Comparison of ENCODE assay signal across 21 cellular contexts in genomic region chr2:160908157-160908556, GRCh38.
DNase-seq lines count a peak whose midpoint lies in the region; TF ChIP-seq lines count a peak whose summit lies in the region.
"Had no signal": no experiment of that assay in that cellular context is flagged by ENCODE, and none has a peak within 500 bp of the region (broad histone marks: within the 10 kb centered on the region; RNA-seq: fewer than 3 reads in every experiment).

No MANE protein-coding gene starts in this region.

- BruUV-seq in mammary epithelial cell (replicated peaks; lab: Mats Ljungman, UMichigan): no TSS peak

- no peak overlapping the region for H3K4me3 Mint-ChIP-seq in nephron
- H3K4me3 Mint-ChIP-seq: CD14-positive monocyte; CD4-positive, alpha-beta T cell; CD8-positive, alpha-beta memory T cell; GM23338; H9 had no signal

- H3K27me3 ChIP-seq in mammary epithelial cell (ENCODE audit: insufficient read depth, low read length) (no peaks in the 10 kb centered on the region), breast epithelium (no peaks in the 10 kb centered on the region)
- H3K27me3 ChIP-seq: BE2C; BLaER1 treated with 17β-estradiol and CSF1 and Interleukin-3, amounts not matched to agents 10 nM and 100 nM had no signal

- no peaks in the 10 kb centered on the region for H3K79me2 ChIP-seq in mammary epithelial cell (ENCODE audit: insufficient read depth, low read length)

- H3K27me3 Mint-ChIP-seq in nephron (ENCODE audit: low read depth): no peaks in the 10 kb centered on the region
- H3K27me3 Mint-ChIP-seq: CD4-positive, alpha-beta T cell had no signal

- H2AFZ ChIP-seq in mammary epithelial cell (ENCODE audit: low read depth, low read length): no peak overlapping the region
- H2AFZ ChIP-seq: GM23338 had no signal

- H3K9me3 Mint-ChIP-seq in nephron: no peaks in the 10 kb centered on the region
- H3K9me3 Mint-ChIP-seq: CD14-positive monocyte; CD4-positive, alpha-beta T cell; CD8-positive, alpha-beta memory T cell; GM23338; H9 had no signal

- H3K27ac ChIP-seq in mammary epithelial cell (ENCODE audit: insufficient read depth, low read depth, low read length) (no peak overlapping the region), breast epithelium (no peak overlapping the region)
- H3K27ac ChIP-seq: 22Rv1; BLaER1 treated with 17β-estradiol and CSF1 and Interleukin-3, amounts not matched to agents 10 nM and 100 nM had no signal

- H3K36me3 Mint-ChIP-seq in nephron (ENCODE audit: low read depth): no peaks in the 10 kb centered on the region
- H3K36me3 Mint-ChIP-seq: CD14-positive monocyte had no signal

- H3K4me3 ChIP-seq in mammary epithelial cell (replicated peaks in 1 of 3; ENCODE audit: insufficient read depth in 1 of 3, low read depth in 2 of 3, low read length in 3 of 3) (no peak overlapping the region), breast epithelium (no peak overlapping the region), epithelial cell of esophagus (ENCODE audit: low read length) (no peak overlapping the region)
- H3K4me3 ChIP-seq: BLaER1 treated with 17β-estradiol and CSF1 and Interleukin-3, amounts not matched to agents 10 nM and 100 nM; GM23338 had no signal

- 0% methylated on average over 1 of the region's 1 CpG for WGBS in mammary epithelial cell (ENCODE audit: low coverage, missing lambda C conversion rate)

- peaks cover 65% of the 10 kb centered on the region for H3K4me1 Mint-ChIP-seq in nephron
- H3K4me1 Mint-ChIP-seq: CD14-positive monocyte; CD8-positive, alpha-beta memory T cell had no signal

- in situ Hi-C loops in mammary epithelial cell (cut with MboI; ENCODE audit: low sequenced_read_pairs in 2 of 2): no loop called here

- H3K9ac ChIP-seq in mammary epithelial cell (ENCODE audit: insufficient read depth, low read length): no peak overlapping the region
- H3K9ac ChIP-seq: BLaER1 treated with 17β-estradiol and CSF1 and Interleukin-3, amounts not matched to agents 10 nM and 100 nM had no signal

- no peak for TF ChIP-seq POLR2A in breast epithelium (IDR thresholded peaks at IDR 0.05)

- CTCF ChIA-PET in mammary epithelial cell (lab: Charles Lee; ENCODE audit: low non-redundant PET): no interaction called here

- no peaks in the 10 kb centered on the region for H3K9me3 ChIP-seq in mammary epithelial cell (replicated peaks; ENCODE audit: insufficient read depth, low read length)
- H3K9me3 ChIP-seq in breast epithelium: no peaks in the 10 kb centered on the region
- H3K9me3 ChIP-seq: BE2C; BLaER1 treated with 17β-estradiol and CSF1 and Interleukin-3, amounts not matched to agents 10 nM and 100 nM had no signal

- peaks cover 3% of the 10 kb centered on the region for H3K4me1 ChIP-seq in mammary epithelial cell (ENCODE audit: insufficient read depth, low read length)
- H3K4me1 ChIP-seq in breast epithelium: no peaks in the 10 kb centered on the region
- H3K4me1 ChIP-seq: BE2C; BLaER1 treated with 17β-estradiol and CSF1 and Interleukin-3, amounts not matched to agents 10 nM and 100 nM had no signal

- DNase-seq in mammary epithelial cell (peak; percentile 11), breast epithelium (ENCODE audit: low spot score in 2 of 2) (no peak), epithelial cell of esophagus (ENCODE audit: low read depth) (peak; percentile 41), NCI-H526 (lab: John Stamatoyannopoulos, UW) (no peak), NCI-H524 (lab: John Stamatoyannopoulos, UW) (no peak), hypothalamus (lab: John Stamatoyannopoulos, UW) (no peak)
- no peak for DNase-seq in activated effector memory CD4-positive, alpha-beta T cell treated with anti-CD3 and anti-CD28 coated beads, Interleukin-2, amount 50 U/mL, for 16 hours
- DNase-seq: AML-193; BE2C; CD4-positive, alpha-beta T cell; CD8-positive, alpha-beta memory T cell; DMS 273 treated with DMSO at 0.1 percent for 48 hours; DMS79; EL; GDM1; H9 had no signal

- TF ChIP-seq CTCF in mammary epithelial cell (conservative IDR thresholded peaks at IDR 0.05 in 1 of 2, IDR thresholded peaks at IDR 0.05 in 1 of 2; ENCODE audit: extremely low read depth in 1 of 2, insufficient read depth in 1 of 2, low read depth in 1 of 2, low read length in 2 of 2) (no peak), breast epithelium (IDR thresholded peaks at IDR 0.05) (no peak), epithelial cell of esophagus (IDR thresholded peaks at IDR 0.05; ENCODE audit: insufficient read depth, low read depth, low read length, missing control alignments) (no peak), nephron (IDR thresholded peaks at IDR 0.05; ENCODE audit: unreplicated experiment in 3 of 3) (no peak)

- peak overlapping the region; percentile 18 for H3K4me2 ChIP-seq in mammary epithelial cell (ENCODE audit: insufficient read depth, low read depth, low read length)
- H3K4me2 ChIP-seq: BLaER1 treated with 17β-estradiol and CSF1 and Interleukin-3, amounts not matched to agents 10 nM and 100 nM; GM23338 had no signal

- dilution Hi-C loops in mammary epithelial cell (cut with HindIII; ENCODE audit: low sequenced_read_pairs): no loop called here

- intact Hi-C loops in mammary epithelial cell (cut with micrococcal nuclease) (no loop called here), breast epithelium (cut with DNase I; ENCODE audit: low total_unique reads) (no loop called here)

- H4K20me1 ChIP-seq in mammary epithelial cell (ENCODE audit: insufficient read depth, low read length): no peaks in the 10 kb centered on the region
- H4K20me1 ChIP-seq: BLaER1 treated with 17β-estradiol and CSF1 and Interleukin-3, amounts not matched to agents 10 nM and 100 nM had no signal

- H3K36me3 ChIP-seq in mammary epithelial cell (ENCODE audit: insufficient read depth, low read length): no peaks in the 10 kb centered on the region
- no peaks in the 10 kb centered on the region for H3K36me3 ChIP-seq in breast epithelium
- H3K36me3 ChIP-seq: BE2C; BLaER1 treated with 17β-estradiol and CSF1 and Interleukin-3, amounts not matched to agents 10 nM and 100 nM had no signal

- H3K27ac Mint-ChIP-seq in nephron: peak overlapping the region in 2 of 3 experiments; percentile 47 to 53
- H3K27ac Mint-ChIP-seq: CD14-positive monocyte; CD4-positive, alpha-beta T cell; CD8-positive, alpha-beta memory T cell; H9 had no signal

Comparison
In these comparisons a context has a peak if more than half of its experiments do, and no peak if none do; other contexts are left out.
1. DNase-seq: peak in mammary epithelial cell (single experiment) and epithelial cell of esophagus (single experiment); none in breast epithelium (0 of 2), NCI-H526 (0 of 2), NCI-H524 (0 of 2), activated effector memory CD4-positive, alpha-beta T cell treated with anti-CD3 and anti-CD28 coated beads, Interleukin-2, amount 50 U/mL, for 16 hours (single experiment) and hypothalamus (0 of 51).